1 cellular context compared by ENCODE assay signal in genomic region chr4:129094347-129094746, GRCh38.
TF ChIP-seq lines count a peak whose summit lies in the region.

No MANE protein-coding gene starts in this region.

TF ChIP-seq in GM12878, 131 proteins besides CTCF, POLR2A, EP300 and RAD21:
- TF ChIP-seq KAT2A (conservative IDR thresholded peaks at IDR 0.05; ENCODE audit: control insufficient read depth, low read depth, low read length): no peak
- TF ChIP-seq CBX5 (IDR thresholded peaks at IDR 0.05; ENCODE audit: low read depth): no peak
- TF ChIP-seq ELK1 (IDR thresholded peaks at IDR 0.05; ENCODE audit: low read depth, low read length): no peak
- TF ChIP-seq ZNF687 (IDR thresholded peaks at IDR 0.05): no peak
